9 cellular contexts compared by ENCODE assay signal in the genomic region with DNA sequence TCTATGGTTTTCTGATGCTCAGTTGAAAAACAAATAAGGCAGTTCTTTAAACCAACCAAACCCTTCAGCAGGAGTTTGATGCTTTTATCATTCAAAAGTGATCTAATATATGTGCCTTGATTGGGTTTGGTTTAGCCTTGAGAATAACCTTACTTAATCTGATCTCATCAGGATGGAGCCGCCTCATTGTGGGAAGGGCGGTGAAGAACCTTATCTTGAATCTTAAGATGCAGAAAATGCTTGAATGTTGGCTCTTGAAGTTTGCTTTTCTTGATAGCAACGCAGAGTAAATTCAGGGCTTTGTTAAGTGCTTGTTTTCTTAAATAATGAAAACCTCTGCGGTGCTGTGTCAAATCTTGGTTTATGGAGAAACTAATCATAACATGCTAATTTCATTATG.
DNase-seq lines count a peak whose midpoint lies in the region; TF ChIP-seq lines count a peak whose summit lies in the region.
"Had no signal": no experiment of that assay in that cellular context is flagged by ENCODE, and none has a peak within 500 bp of the region (broad histone marks: within the 10 kb centered on the region; RNA-seq: fewer than 3 reads in every experiment).

No MANE protein-coding gene starts in this region.

- H3K36me3 Mint-ChIP-seq in chondrocyte (ENCODE audit: low read depth) (peaks cover 2% of the 10 kb centered on the region), nephron (ENCODE audit: low read depth) (peaks cover 5% of the 10 kb centered on the region)

- DNase-seq in CMK (ENCODE audit: low read depth) = peak; percentile 24
- DNase-seq in NCI-H460 (ENCODE audit: extremely low read depth, low read depth) = peak; percentile 33
- DNase-seq in chondrocyte (ENCODE audit: low spot score) = no peak
- no peak for DNase-seq in NCI-H1694 (lab: John Stamatoyannopoulos, UW)
- DNase-seq in cerebellar nuclear complex (lab: John Stamatoyannopoulos, UW) = no peak
- DNase-seq in middle frontal gyrus (ENCODE audit: extremely low spot score, low spot score) = no peak
- no peak for DNase-seq in SHP77 (lab: John Stamatoyannopoulos, UW)
- DNase-seq: mucosa of descending colon had no signal

- H3K4me3 Mint-ChIP-seq in chondrocyte (ENCODE audit: unreplicated experiment) = peak overlapping the region; percentile 86
- peak overlapping the region; percentile 91 to 98 (median 97) for H3K4me3 Mint-ChIP-seq in nephron

- no peak for TF ChIP-seq CTCF in chondrocyte (IDR thresholded peaks at IDR 0.05)
- no peak for TF ChIP-seq CTCF in nephron (IDR thresholded peaks at IDR 0.05; ENCODE audit: unreplicated experiment in 3 of 3)

- H3K27me3 Mint-ChIP-seq in chondrocyte (ENCODE audit: low read depth) (no peaks in the 10 kb centered on the region), nephron (ENCODE audit: low read depth) (no peaks in the 10 kb centered on the region)

- H3K9me3 Mint-ChIP-seq in chondrocyte (ENCODE audit: low read depth) (no peaks in the 10 kb centered on the region), nephron (no peaks in the 10 kb centered on the region)

- H3K4me1 Mint-ChIP-seq in chondrocyte (ENCODE audit: low read depth) = peaks cover 56% of the 10 kb centered on the region
- H3K4me1 Mint-ChIP-seq in nephron = peaks cover 36% of the 10 kb centered on the region

- H3K27ac Mint-ChIP-seq in chondrocyte (ENCODE audit: unreplicated experiment) = peak overlapping the region; percentile 99
- peak overlapping the region; percentile 95 to 100 (median 100) for H3K27ac Mint-ChIP-seq in nephron

Comparison
In these comparisons a context has a peak if more than half of its experiments do, and no peak if none do; other contexts are left out.
1. DNase-seq: peak in CMK (single experiment) and NCI-H460 (single experiment); none in chondrocyte (single experiment), NCI-H1694 (single experiment), cerebellar nuclear complex (0 of 2), middle frontal gyrus (single experiment) and SHP77 (0 of 2).